In genomic region chr22:41770715-41771452, GRCh38 we compare ENCODE assay signal across 19 cellular contexts. TPM values are rescaled to one million over a fixed set of nuclear protein-coding genes. Genes with fewer than 3 reads are reported as not detected.
A peak's percentile ranks its signal among the peaks of the same experiment; 100 is the strongest.
DNase-seq lines count a peak whose midpoint lies in the region; ATAC-seq and TF ChIP-seq lines count a peak whose summit lies in the region.
"Had no signal": no experiment of that assay in that cellular context is flagged by ENCODE, and none has a peak within 500 bp of the region (broad histone marks: within the 10 kb centered on the region; RNA-seq: fewer than 3 reads in every experiment).

No MANE protein-coding gene starts in this region.

- dilution Hi-C loops in mammary epithelial cell (cut with HindIII; ENCODE audit: low sequenced_read_pairs), result no loop called here

- in situ Hi-C loops in mammary epithelial cell (cut with MboI; ENCODE audit: low sequenced_read_pairs in 2 of 2), result no loop called here
- in situ Hi-C loops in brain microvascular endothelial cell (cut with HindIII; ENCODE audit: low pct_ligation_motif_present, low sequenced_read_pairs), result no loop called here

- no peaks in the 10 kb centered on the region for H4K20me1 ChIP-seq in mammary epithelial cell (ENCODE audit: insufficient read depth, low read length)
- H4K20me1 ChIP-seq: BLaER1 treated with 17β-estradiol and CSF1 and Interleukin-3, amounts not matched to agents 10 nM and 100 nM had no signal

- intact Hi-C loops in mammary epithelial cell (cut with micrococcal nuclease), result no loop called here

- H3K9me3 ChIP-seq in mammary epithelial cell (replicated peaks; ENCODE audit: insufficient read depth, low read length), result no peaks in the 10 kb centered on the region
- H3K9me3 ChIP-seq in trophoblast cell (ENCODE audit: insufficient read depth, low read depth, low read length), result no peaks in the 10 kb centered on the region
- H3K9me3 ChIP-seq: BLaER1 treated with 17β-estradiol and CSF1 and Interleukin-3, amounts not matched to agents 10 nM and 100 nM; colonic mucosa; left lung; right atrium auricular region; upper lobe of left lung had no signal

- no peak overlapping the region for H4K8ac ChIP-seq in trophoblast cell (ENCODE audit: low read depth, low read length)

- H3K9ac ChIP-seq in mammary epithelial cell (ENCODE audit: insufficient read depth, low read length) (no peak overlapping the region), trophoblast cell (ENCODE audit: low read length) (no peak overlapping the region)

- H2AK5ac ChIP-seq in trophoblast cell (ENCODE audit: low read length), result no peak overlapping the region

- no peak overlapping the region for H2BK12ac ChIP-seq in trophoblast cell (ENCODE audit: low read length)

- H3K36me3 ChIP-seq in mammary epithelial cell (ENCODE audit: insufficient read depth, low read length), result no peaks in the 10 kb centered on the region
- H3K36me3 ChIP-seq in trophoblast cell (ENCODE audit: control insufficient read depth in 1 of 2, insufficient read depth in 2 of 2, low read length in 2 of 2), result no peaks in the 10 kb centered on the region
- H3K36me3 ChIP-seq in brain microvascular endothelial cell (replicated peaks), result no peaks in the 10 kb centered on the region
- H3K36me3 ChIP-seq: BLaER1 treated with 17β-estradiol and CSF1 and Interleukin-3, amounts not matched to agents 10 nM and 100 nM; colonic mucosa; left lung; right atrium auricular region; upper lobe of left lung had no signal

- no peak overlapping the region for H3K23ac ChIP-seq in trophoblast cell (ENCODE audit: low read length)

- H3K4me2 ChIP-seq in mammary epithelial cell (ENCODE audit: insufficient read depth, low read depth, low read length) (no peak overlapping the region), trophoblast cell (ENCODE audit: low read length) (no peak overlapping the region)

- H2BK120ac ChIP-seq in trophoblast cell (ENCODE audit: insufficient read depth, low read length, poor library complexity), result no peak overlapping the region

- H3K27me3 Mint-ChIP-seq in activated CD8-positive, alpha-beta memory T cell treated with anti-CD3 and anti-CD28 coated beads, Interleukin-2, amount 10 ng/mL, durations not matched to agents 7 days and 5 days, result peaks cover 3% of the 10 kb centered on the region

- peak; percentile 49 for ATAC-seq in activated CD8-positive, alpha-beta memory T cell treated with anti-CD3 and anti-CD28 coated beads, Interleukin-2, amount 10 ng/mL, durations not matched to agents 7 days and 5 days
- ATAC-seq in HG03460 (IDR thresholded peaks at IDR 0.05; ENCODE audit: unreplicated experiment), result no peak
- ATAC-seq: left lung had no signal

- H3K9me3 Mint-ChIP-seq in activated CD8-positive, alpha-beta memory T cell treated with anti-CD3 and anti-CD28 coated beads, Interleukin-2, amount 10 ng/mL, durations not matched to agents 7 days and 5 days (ENCODE audit: low read depth), result no peaks in the 10 kb centered on the region
- H3K9me3 Mint-ChIP-seq: natural killer cell treated with Interleukin-12 subunit alpha and Interleukin-12 subunit beta and Interleukin-15 and Interleukin-18, amount 100 ng/mL, for 72 hours had no signal

- H3K14ac ChIP-seq in trophoblast cell (ENCODE audit: low read length), result no peak overlapping the region

- peaks cover 25% of the 10 kb centered on the region for H3K4me1 ChIP-seq in mammary epithelial cell (ENCODE audit: insufficient read depth, low read length)
- no peaks in the 10 kb centered on the region for H3K4me1 ChIP-seq in trophoblast cell (ENCODE audit: control insufficient read depth in 1 of 2, insufficient read depth in 2 of 2, low read length in 2 of 2)
- H3K4me1 ChIP-seq: colonic mucosa, left lung, right atrium auricular region, upper lobe of left lung had no signal

- H3K4me3 ChIP-seq in mammary epithelial cell (replicated peaks in 1 of 3; ENCODE audit: insufficient read depth in 1 of 3, low read depth in 2 of 3, low read length in 3 of 3) (no peak overlapping the region), trophoblast cell (ENCODE audit: low read depth, low read length) (no peak overlapping the region), brain microvascular endothelial cell (ENCODE audit: low read depth, low read length) (no peak overlapping the region)
- H3K4me3 ChIP-seq: BLaER1 treated with 17β-estradiol and CSF1 and Interleukin-3, amounts not matched to agents 10 nM and 100 nM; colonic mucosa; left lung; right atrium auricular region; upper lobe of left lung had no signal

- WGBS in mammary epithelial cell (ENCODE audit: low coverage, missing lambda C conversion rate), result 88% methylated on average over 5 of the region's 5 CpGs
- WGBS in trophoblast cell (ENCODE audit: extremely low coverage, insufficient coverage, insufficient read length), result no CpG with 5 or more reads among the region's 5 CpGs

- CTCF ChIA-PET in activated CD8-positive, alpha-beta memory T cell treated with anti-CD3 and anti-CD28 coated beads, Interleukin-2, amount 10 ng/mL, durations not matched to agents 7 days and 5 days (lab: Charles Lee), result interaction anchor here (1.1 to 1.6 kb wide), 2 partner anchors 9 to 74 kb away, joined by 3 read pairs; no protein-coding TSS in a partner anchor
- CTCF ChIA-PET in mammary epithelial cell (lab: Charles Lee; ENCODE audit: low non-redundant PET), result interaction anchor here (1.0 kb wide), 1 partner anchor 24 kb away, joined by 4 read pairs; no protein-coding TSS in a partner anchor

- no peak overlapping the region for H2AFZ ChIP-seq in mammary epithelial cell (ENCODE audit: low read depth, low read length)
- no peak overlapping the region for H2AFZ ChIP-seq in trophoblast cell (ENCODE audit: insufficient read depth, low read length, poor library complexity)

- DNase-seq in activated CD8-positive, alpha-beta memory T cell treated with anti-CD3 and anti-CD28 coated beads, Interleukin-2, amount 10 ng/mL, durations not matched to agents 7 days and 5 days, result no peak
- no peak for DNase-seq in activated CD8-positive, alpha-beta memory T cell treated with anti-CD3 and anti-CD28 coated beads, Interleukin-2, amount 50 U/mL, for 48 hours
- DNase-seq in HT1080 (ENCODE audit: low read depth) (peak; percentile 51), mammary epithelial cell (peak; percentile 58), trophoblast cell (peak; percentile 91 to 94), brain microvascular endothelial cell (no peak), NCI-H2227 treated with DMSO at 0.1 percent for 48 hours (lab: John Stamatoyannopoulos, UW) (no peak)
- DNase-seq: colonic mucosa, head of caudate nucleus, left lung, midbrain, NCI-H1417, NCI-H524, T1000, upper lobe of left lung had no signal

- H3K18ac ChIP-seq in trophoblast cell (ENCODE audit: low read length), result no peak overlapping the region

- H3K79me1 ChIP-seq in trophoblast cell (ENCODE audit: low read length), result no peaks in the 10 kb centered on the region

- H3K79me2 ChIP-seq in mammary epithelial cell (ENCODE audit: insufficient read depth, low read length) (no peaks in the 10 kb centered on the region), trophoblast cell (ENCODE audit: control insufficient read depth, insufficient read depth, low read length, poor library complexity) (no peaks in the 10 kb centered on the region)

- no TSS peak for BruUV-seq in mammary epithelial cell (replicated peaks; lab: Mats Ljungman, UMichigan)

- peaks cover 7% of the 10 kb centered on the region for H3K4me1 Mint-ChIP-seq in activated CD8-positive, alpha-beta memory T cell treated with anti-CD3 and anti-CD28 coated beads, Interleukin-2, amount 10 ng/mL, durations not matched to agents 7 days and 5 days

- no peak overlapping the region for H3K27ac ChIP-seq in mammary epithelial cell (ENCODE audit: insufficient read depth, low read depth, low read length)
- no peak overlapping the region for H3K27ac ChIP-seq in trophoblast cell (ENCODE audit: low read depth, low read length)
- H3K27ac ChIP-seq in brain microvascular endothelial cell, result no peak overlapping the region
- H3K27ac ChIP-seq: colonic mucosa, left lung, right atrium auricular region, upper lobe of left lung had no signal

- H3K4ac ChIP-seq in trophoblast cell (ENCODE audit: low read depth, low read length), result no peak overlapping the region

- no peak overlapping the region for H2BK5ac ChIP-seq in trophoblast cell (ENCODE audit: low read depth, low read length, poor library complexity)

- no peak overlapping the region for H3K27ac Mint-ChIP-seq in activated CD8-positive, alpha-beta memory T cell treated with anti-CD3 and anti-CD28 coated beads, Interleukin-2, amount 10 ng/mL, durations not matched to agents 7 days and 5 days
- H3K27ac Mint-ChIP-seq: natural killer cell treated with Interleukin-12 subunit alpha and Interleukin-12 subunit beta and Interleukin-15 and Interleukin-18, amount 100 ng/mL, for 72 hours had no signal

- H3K36me3 Mint-ChIP-seq in activated CD8-positive, alpha-beta memory T cell treated with anti-CD3 and anti-CD28 coated beads, Interleukin-2, amount 10 ng/mL, durations not matched to agents 7 days and 5 days, result no peaks in the 10 kb centered on the region
- H3K36me3 Mint-ChIP-seq: natural killer cell treated with Interleukin-12 subunit alpha and Interleukin-12 subunit beta and Interleukin-15 and Interleukin-18, amount 100 ng/mL, for 72 hours had no signal

- no peaks in the 10 kb centered on the region for H3K27me3 ChIP-seq in mammary epithelial cell (ENCODE audit: insufficient read depth, low read length)
- no peaks in the 10 kb centered on the region for H3K27me3 ChIP-seq in trophoblast cell (ENCODE audit: insufficient read depth, low read length)
- no peaks in the 10 kb centered on the region for H3K27me3 ChIP-seq in brain microvascular endothelial cell (replicated peaks)
- H3K27me3 ChIP-seq: BLaER1 treated with 17β-estradiol and CSF1 and Interleukin-3, amounts not matched to agents 10 nM and 100 nM; colonic mucosa; left lung; right atrium auricular region; upper lobe of left lung had no signal

- no peak overlapping the region for H4K12ac ChIP-seq in trophoblast cell (ENCODE audit: low read depth, low read length)

- no peak for TF ChIP-seq CTCF in mammary epithelial cell (conservative IDR thresholded peaks at IDR 0.05 in 1 of 2, IDR thresholded peaks at IDR 0.05 in 1 of 2; ENCODE audit: extremely low read depth in 1 of 2, insufficient read depth in 1 of 2, low read depth in 1 of 2, low read length in 2 of 2)
- TF ChIP-seq CTCF in brain microvascular endothelial cell (IDR thresholded peaks at IDR 0.05; ENCODE audit: low read depth, low read length, missing control alignments), result no peak

- no peak overlapping the region for H3K4me3 Mint-ChIP-seq in activated CD8-positive, alpha-beta memory T cell treated with anti-CD3 and anti-CD28 coated beads, Interleukin-2, amount 10 ng/mL, durations not matched to agents 7 days and 5 days
- H3K4me3 Mint-ChIP-seq: natural killer cell treated with Interleukin-12 subunit alpha and Interleukin-12 subunit beta and Interleukin-15 and Interleukin-18, amount 100 ng/mL, for 72 hours had no signal

- H4K91ac ChIP-seq in trophoblast cell (ENCODE audit: low read depth, low read length), result no peak overlapping the region

RNA-seq across cellular contexts. Expression of gene CCDC134, which starts 29.6 kb away (rescaled TPM):
- 10 to 100 TPM; 25.3 to 27.9 TPM for total RNA-seq in activated CD8-positive, alpha-beta memory T cell treated with anti-CD3 and anti-CD28 coated beads, Interleukin-2, amount 10 ng/mL, durations not matched to agents 7 days and 5 days
- total RNA-seq in HT1080 (2014; rRNA removed; shearing (Covaris generic)), result 6.4 and 9.8 TPM in 2 replicates
- polyA plus RNA-seq in HT1080 (2015; cell fraction: cytosol; rRNA removed), result 5.8 and 6.5 TPM in 2 replicates
- 10.4 and 10.8 TPM in 2 replicates for polyA plus RNA-seq in HT1080 (2015; cell fraction: nucleus; rRNA removed)
- total RNA-seq in mammary epithelial cell, result 10 to 100 TPM in 1 of 2 donors, 1 to 10 TPM in 1; 9.4 to 10.5 TPM
- polyA plus RNA-seq in mammary epithelial cell, result 7.3 TPM
- polyA minus RNA-seq in mammary epithelial cell, result 3.7 TPM
- polyA plus RNA-seq in trophoblast cell (2013), result 5.6 and 5.9 TPM in 2 replicates

Comparison
In these comparisons a context has a peak if more than half of its experiments do, and no peak if none do; other contexts are left out.
1. DNase-seq: peak in HT1080 (single experiment), mammary epithelial cell (single experiment) and trophoblast cell (2 of 2); none in activated CD8-positive, alpha-beta memory T cell treated with anti-CD3 and anti-CD28 coated beads, Interleukin-2, amount 10 ng/mL, durations not matched to agents 7 days and 5 days (single experiment), activated CD8-positive, alpha-beta memory T cell treated with anti-CD3 and anti-CD28 coated beads, Interleukin-2, amount 50 U/mL, for 48 hours (single experiment), brain microvascular endothelial cell (single experiment) and NCI-H2227 treated with DMSO at 0.1 percent for 48 hours (single experiment).